18 cellular contexts compared by ENCODE assay signal in genomic region chr19:21699197-21699596, GRCh38.
DNase-seq lines count a peak whose midpoint lies in the region; FAIRE-seq and TF ChIP-seq lines count a peak whose summit lies in the region.
"Had no signal": no experiment of that assay in that cellular context is flagged by ENCODE, and none has a peak within 500 bp of the region (broad histone marks: within the 10 kb centered on the region; RNA-seq: fewer than 3 reads in every experiment).

No MANE protein-coding gene starts in this region.

- peak overlapping the region; percentile 34 for H2AFZ ChIP-seq in SU-DHL-6 (ENCODE audit: low read depth, low read length, severe bottlenecking)

- no peak for TF ChIP-seq CTCF in SU-DHL-6 (IDR thresholded peaks at IDR 0.05; ENCODE audit: insufficient read depth, low read length, poor library complexity, severe bottlenecking)

- no peak for FAIRE-seq in HTR-8/SVneo (lab: Jason Lieb, UNC)
- FAIRE-seq: RCC 7860 had no signal

- H3K4me2 ChIP-seq in SU-DHL-6 (ENCODE audit: low read depth, low read length, poor library complexity, severe bottlenecking) = no peak overlapping the region
- H3K4me2 ChIP-seq: BLaER1 treated with 17β-estradiol and CSF1 and Interleukin-3, amounts not matched to agents 10 nM and 100 nM had no signal

- no peak overlapping the region for H3K9ac ChIP-seq in SU-DHL-6 (ENCODE audit: low read length)
- H3K9ac ChIP-seq: BLaER1 treated with 17β-estradiol and CSF1 and Interleukin-3, amounts not matched to agents 10 nM and 100 nM had no signal

- H3F3A ChIP-seq in SU-DHL-6 (ENCODE audit: insufficient read depth) = no peaks in the 10 kb centered on the region

- H3K27me3 ChIP-seq in H7 (ENCODE audit: control insufficient read depth, insufficient read depth, low read length) (no peaks in the 10 kb centered on the region), SU-DHL-6 (ENCODE audit: low read length) (no peaks in the 10 kb centered on the region)
- H3K27me3 ChIP-seq: BLaER1 treated with 17β-estradiol and CSF1 and Interleukin-3, amounts not matched to agents 10 nM and 100 nM had no signal

- H4K20me1 ChIP-seq in SU-DHL-6 (ENCODE audit: low read depth, low read length) = no peaks in the 10 kb centered on the region
- H4K20me1 ChIP-seq: BLaER1 treated with 17β-estradiol and CSF1 and Interleukin-3, amounts not matched to agents 10 nM and 100 nM had no signal

- H3K9me3 ChIP-seq in SU-DHL-6 (ENCODE audit: insufficient read depth, low read length) = no peaks in the 10 kb centered on the region

- no peaks in the 10 kb centered on the region for H3K9me2 ChIP-seq in SU-DHL-6 (replicated peaks; ENCODE audit: insufficient read depth, low read length)

- H3K36me3 ChIP-seq in H7 (replicated peaks; ENCODE audit: control insufficient read depth, insufficient read depth, low read length) = no peaks in the 10 kb centered on the region
- no peaks in the 10 kb centered on the region for H3K36me3 ChIP-seq in SU-DHL-6 (ENCODE audit: low read length)
- H3K36me3 ChIP-seq: BLaER1 treated with 17β-estradiol and CSF1 and Interleukin-3, amounts not matched to agents 10 nM and 100 nM had no signal

- no peak overlapping the region for H3K27ac ChIP-seq in SU-DHL-6 (ENCODE audit: low read depth, low read length)
- H3K27ac ChIP-seq: BLaER1 treated with 17β-estradiol and CSF1 and Interleukin-3, amounts not matched to agents 10 nM and 100 nM had no signal

- no peaks in the 10 kb centered on the region for H3K79me2 ChIP-seq in SU-DHL-6 (ENCODE audit: insufficient read depth, low read length)

- H3K4me3 ChIP-seq in H7 (ENCODE audit: insufficient read depth, low read depth, low read length) (no peak overlapping the region), SU-DHL-6 (ENCODE audit: insufficient read depth, low read length, poor library complexity, severe bottlenecking) (no peak overlapping the region)
- H3K4me3 ChIP-seq: BLaER1 treated with 17β-estradiol and CSF1 and Interleukin-3, amounts not matched to agents 10 nM and 100 nM had no signal

- peak; percentile 5 to 39 (median 9) for DNase-seq in NCI-H1417 (lab: John Stamatoyannopoulos, UW)
- DNase-seq in NCI-H1417 treated with DMSO at 0.1 percent for 48 hours (lab: John Stamatoyannopoulos, UW) = no peak
- DNase-seq in H7 = peak; percentile 65
- DNase-seq in iPS-NIHi7 (ENCODE audit: extremely low spot score) = peak; percentile 23
- DNase-seq in stimulated activated CD8-positive, alpha-beta memory T cell treated with anti-CD3 and anti-CD28 coated beads, Interleukin-4, amount 100 ng/mL, for 48 hours = no peak
- DNase-seq in HCEC 1CT = no peak
- DNase-seq in HTR-8/SVneo (ENCODE audit: insufficient read length, low spot score) = no peak
- DNase-seq: 8988T, DMS 273 treated with DMSO at 0.1 percent for 48 hours, KG1, NCI-H1092 treated with DMSO at 0.1 percent for 48 hours, NCI-H1930, NCI-H226, NCI-H526 treated with DMSO at 0.1 percent for 48 hours, SHP77 had no signal

Comparison
In these comparisons a context has a peak if more than half of its experiments do, and no peak if none do; other contexts are left out.
1. DNase-seq: peak in NCI-H1417 (3 of 3), H7 (single experiment) and iPS-NIHi7 (single experiment); none in NCI-H1417 treated with DMSO at 0.1 percent for 48 hours (single experiment), stimulated activated CD8-positive, alpha-beta memory T cell treated with anti-CD3 and anti-CD28 coated beads, Interleukin-4, amount 100 ng/mL, for 48 hours (single experiment), HCEC 1CT (single experiment) and HTR-8/SVneo (single experiment).